In genomic region chr20:60727425-60727824, GRCh38 we compare ENCODE assay signal across 33 cellular contexts.
"Had no signal": no experiment of that assay in that cellular context is flagged by ENCODE, and none has a peak within 500 bp of the region (broad histone marks: within the 10 kb centered on the region; RNA-seq: fewer than 3 reads in every experiment).

No MANE protein-coding gene starts in this region.

- DNase-seq: activated CD4-positive, alpha-beta memory T cell treated with anti-CD3 and anti-CD28 coated beads, Interleukin-2, amount 10 ng/mL, durations not matched to agents 7 days and 5 days; activated CD4-positive, alpha-beta T cell treated with anti-CD3 and anti-CD28 coated beads, Interleukin-2, amount 10 ng/mL, durations not matched to agents 7 days and 5 days; activated CD4-positive, CD25-positive, alpha-beta regulatory T cell treated with anti-CD3 and anti-CD28 coated beads, Interleukin-2, amount 50 U/mL, for 72 hours; activated gamma-delta T cell treated with Interleukin-2 at 50 U/mL for 16 hours; activated naive CD8-positive, alpha-beta T cell treated with anti-CD3 and anti-CD28 coated beads, Interleukin-2, amount 50 U/mL, for 24 hours; activated T-cell treated with anti-CD3 and anti-CD28 coated beads, Interleukin-2, amount 50 U/mL, for 4 hours; amygdala; dermis blood vessel endothelial cell; effector CD4-positive, alpha-beta T cell; esophagus squamous epithelium; left colon; naive thymus-derived CD8-positive, alpha-beta T cell; nucleus accumbens; pancreas; sigmoid colon; stimulated activated CD4-positive, alpha-beta T cell treated with anti-CD3 and anti-CD28 coated beads, Interleukin-1b, Interleukin-23, amount 100 ng/mL, for 48 hours; stimulated activated naive B cell treated with anti-CD40 and anti-IgM and Interleukin-4, amounts not matched to agents 10 μg/mL and 1 μg/mL and 100 μg/mL, for 72 hours; stomach; tibial artery; upper lobe of right lung; WERI-Rb-1 had no signal

- H3K9me3 ChIP-seq: esophagus squamous epithelium, pancreas, prostate gland, sigmoid colon, suprapubic skin, tibial artery, upper lobe of right lung had no signal

- H3K4me2 ChIP-seq: smooth muscle cell had no signal

- H3K4me1 Mint-ChIP-seq: activated CD4-positive, alpha-beta memory T cell treated with anti-CD3 and anti-CD28 coated beads, Interleukin-2, amount 10 ng/mL, durations not matched to agents 7 days and 5 days; activated CD4-positive, alpha-beta T cell treated with anti-CD3 and anti-CD28 coated beads, Interleukin-2, amount 10 ng/mL, durations not matched to agents 7 days and 5 days; activated naive CD4-positive, alpha-beta T cell treated with anti-CD3 and anti-CD28 coated beads, Interleukin-2, amount 50 U/mL, for 24 hours; activated naive CD8-positive, alpha-beta T cell treated with anti-CD3 and anti-CD28 coated beads, Interleukin-2, amount 50 U/mL, for 24 hours; activated T-helper 17 cell treated with anti-CD3 and anti-CD28 coated beads, Interleukin-2, amount 50 U/mL, for 72 hours; naive thymus-derived CD8-positive, alpha-beta T cell; neural crest cell; stimulated activated naive B cell treated with anti-CD40 and anti-IgM and Interleukin-4, amounts not matched to agents 10 μg/mL and 1 μg/mL and 100 μg/mL, for 72 hours had no signal

- H3K4me1 ChIP-seq: esophagus squamous epithelium, pancreas, prostate gland, sigmoid colon, stomach, suprapubic skin, tibial artery, upper lobe of right lung had no signal

- ATAC-seq: activated naive CD8-positive, alpha-beta T cell treated with anti-CD3 and anti-CD28 coated beads, Interleukin-2, amount 50 U/mL, for 24 hours; activated T-cell treated with anti-CD3 and anti-CD28 coated beads, Interleukin-2, amount 50 U/mL, for 4 hours; activated T-helper 17 cell treated with anti-CD3 and anti-CD28 coated beads, Interleukin-2, amount 50 U/mL, for 72 hours; left colon; naive thymus-derived CD8-positive, alpha-beta T cell; pancreas; stimulated activated naive B cell treated with anti-CD40 and anti-IgM and Interleukin-4, amounts not matched to agents 10 μg/mL and 1 μg/mL and 100 μg/mL, for 72 hours; upper lobe of right lung had no signal

- H3K4me3 ChIP-seq: esophagus squamous epithelium, pancreas, prostate gland, sigmoid colon, smooth muscle cell, stomach, suprapubic skin, tibial artery, upper lobe of right lung had no signal

- FAIRE-seq: colon, endometrium, frontal cortex, keratinocyte, pancreas, TTC549 had no signal

- H3K27ac Mint-ChIP-seq: activated CD4-positive, alpha-beta memory T cell treated with anti-CD3 and anti-CD28 coated beads, Interleukin-2, amount 10 ng/mL, durations not matched to agents 7 days and 5 days; activated CD4-positive, alpha-beta T cell treated with anti-CD3 and anti-CD28 coated beads, Interleukin-2, amount 10 ng/mL, durations not matched to agents 7 days and 5 days; activated naive CD4-positive, alpha-beta T cell treated with anti-CD3 and anti-CD28 coated beads, Interleukin-2, amount 50 U/mL, for 24 hours; activated naive CD8-positive, alpha-beta T cell treated with anti-CD3 and anti-CD28 coated beads, Interleukin-2, amount 50 U/mL, for 24 hours; activated T-helper 17 cell treated with anti-CD3 and anti-CD28 coated beads, Interleukin-2, amount 50 U/mL, for 72 hours; naive thymus-derived CD8-positive, alpha-beta T cell; stimulated activated naive B cell treated with anti-CD40 and anti-IgM and Interleukin-4, amounts not matched to agents 10 μg/mL and 1 μg/mL and 100 μg/mL, for 72 hours had no signal

- H3K4me3 Mint-ChIP-seq: activated CD4-positive, alpha-beta memory T cell treated with anti-CD3 and anti-CD28 coated beads, Interleukin-2, amount 10 ng/mL, durations not matched to agents 7 days and 5 days; activated CD4-positive, alpha-beta T cell treated with anti-CD3 and anti-CD28 coated beads, Interleukin-2, amount 10 ng/mL, durations not matched to agents 7 days and 5 days; activated naive CD4-positive, alpha-beta T cell treated with anti-CD3 and anti-CD28 coated beads, Interleukin-2, amount 50 U/mL, for 24 hours; activated naive CD8-positive, alpha-beta T cell treated with anti-CD3 and anti-CD28 coated beads, Interleukin-2, amount 50 U/mL, for 24 hours; activated T-cell treated with anti-CD3 and anti-CD28 coated beads, Interleukin-2, amount 50 U/mL, for 4 hours; activated T-helper 17 cell treated with anti-CD3 and anti-CD28 coated beads, Interleukin-2, amount 50 U/mL, for 72 hours; naive thymus-derived CD8-positive, alpha-beta T cell; neural crest cell; stimulated activated naive B cell treated with anti-CD40 and anti-IgM and Interleukin-4, amounts not matched to agents 10 μg/mL and 1 μg/mL and 100 μg/mL, for 72 hours had no signal

- H3K27ac ChIP-seq: epithelial cell of prostate, esophagus squamous epithelium, pancreas, prostate gland, sigmoid colon, stomach, suprapubic skin, tibial artery, upper lobe of right lung, WERI-Rb-1 had no signal

- H3K36me3 Mint-ChIP-seq: activated naive CD4-positive, alpha-beta T cell treated with anti-CD3 and anti-CD28 coated beads, Interleukin-2, amount 50 U/mL, for 24 hours; stimulated activated naive B cell treated with anti-CD40 and anti-IgM and Interleukin-4, amounts not matched to agents 10 μg/mL and 1 μg/mL and 100 μg/mL, for 72 hours had no signal

- H3K36me3 ChIP-seq: esophagus squamous epithelium, pancreas, prostate gland, sigmoid colon, stomach, suprapubic skin, tibial artery, upper lobe of right lung, WERI-Rb-1 had no signal

- H3K27me3 ChIP-seq: esophagus squamous epithelium, sigmoid colon, tibial artery, upper lobe of right lung had no signal

- H3K9me3 Mint-ChIP-seq: activated CD4-positive, alpha-beta memory T cell treated with anti-CD3 and anti-CD28 coated beads, Interleukin-2, amount 10 ng/mL, durations not matched to agents 7 days and 5 days; activated CD4-positive, alpha-beta T cell treated with anti-CD3 and anti-CD28 coated beads, Interleukin-2, amount 10 ng/mL, durations not matched to agents 7 days and 5 days; activated naive CD4-positive, alpha-beta T cell treated with anti-CD3 and anti-CD28 coated beads, Interleukin-2, amount 50 U/mL, for 24 hours; neural crest cell had no signal

- H3K27me3 Mint-ChIP-seq: activated CD4-positive, alpha-beta memory T cell treated with anti-CD3 and anti-CD28 coated beads, Interleukin-2, amount 10 ng/mL, durations not matched to agents 7 days and 5 days; activated naive CD4-positive, alpha-beta T cell treated with anti-CD3 and anti-CD28 coated beads, Interleukin-2, amount 50 U/mL, for 24 hours; activated T-helper 17 cell treated with anti-CD3 and anti-CD28 coated beads, Interleukin-2, amount 50 U/mL, for 72 hours; stimulated activated naive B cell treated with anti-CD40 and anti-IgM and Interleukin-4, amounts not matched to agents 10 μg/mL and 1 μg/mL and 100 μg/mL, for 72 hours had no signal
